ENCODE assay signal across 13 cellular contexts in the genomic region with DNA sequence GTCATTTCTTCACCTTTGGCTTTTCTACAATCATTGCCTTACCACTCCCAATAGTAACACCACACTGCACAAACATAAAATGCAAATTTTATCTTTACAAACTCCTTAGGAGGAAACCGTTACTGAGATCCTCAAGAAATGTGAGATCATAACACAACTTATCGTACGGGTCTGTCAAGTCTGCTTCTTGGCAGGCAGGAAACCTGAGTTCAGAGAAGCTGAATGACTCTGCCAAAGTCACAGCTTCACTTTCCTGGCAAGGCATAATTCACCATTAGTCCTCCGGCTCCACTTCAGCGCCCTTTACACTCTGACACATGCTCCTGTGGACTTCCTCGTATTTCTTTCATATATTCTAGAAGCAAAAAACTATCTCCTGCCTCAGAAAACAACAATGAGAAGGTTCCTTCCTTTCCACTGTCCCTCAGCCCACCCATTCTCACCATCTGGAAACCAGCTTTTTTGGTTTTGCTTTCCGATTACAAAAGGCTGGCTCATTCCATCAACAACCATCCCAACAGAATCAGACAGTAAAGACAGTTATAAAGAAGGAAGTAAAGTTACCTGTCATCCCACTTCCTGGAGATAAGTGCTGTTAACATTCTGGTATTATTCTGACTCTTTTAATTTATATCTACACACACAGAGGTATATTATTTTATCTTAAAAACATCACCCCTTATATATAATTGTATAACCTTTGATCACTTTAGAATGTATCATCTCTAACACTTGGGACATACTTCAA.
A peak's percentile ranks its signal among the peaks of the same experiment; 100 is the strongest.
DNase-seq lines count a peak whose midpoint lies in the region; ATAC-seq and TF ChIP-seq lines count a peak whose summit lies in the region.
"Had no signal": no experiment of that assay in that cellular context is flagged by ENCODE, and none has a peak within 500 bp of the region (broad histone marks: within the 10 kb centered on the region; RNA-seq: fewer than 3 reads in every experiment).

No MANE protein-coding gene starts in this region.

- peak overlapping the region in 5 of 8 donors; percentile 15 to 61 (median 55) for H3K4me3 Mint-ChIP-seq in CD4-positive, alpha-beta memory T cell
- H3K4me3 Mint-ChIP-seq in activated naive CD8-positive, alpha-beta T cell: peak overlapping the region; percentile 24
- H3K4me3 Mint-ChIP-seq in naive thymus-derived CD4-positive, alpha-beta T cell: peak overlapping the region in 9 of 10 donors; percentile 15 to 79 (median 49)
- H3K4me3 Mint-ChIP-seq: CD14-positive monocyte had no signal

- H3K27ac ChIP-seq in CD4-positive, alpha-beta memory T cell (ENCODE audit: low read depth, low read length): no peak overlapping the region
- no peak overlapping the region for H3K27ac ChIP-seq in naive thymus-derived CD4-positive, alpha-beta T cell (ENCODE audit: low read depth, low read length)
- no peak overlapping the region for H3K27ac ChIP-seq in esophagus muscularis mucosa (replicated peaks in 1 of 4)
- H3K27ac ChIP-seq: dorsolateral prefrontal cortex, VCaP had no signal

- peak overlapping the region in 4 of 7 donors; percentile 6 to 37 (median 22) for H3K27ac Mint-ChIP-seq in CD4-positive, alpha-beta memory T cell
- peak overlapping the region; percentile 58 for H3K27ac Mint-ChIP-seq in activated naive CD8-positive, alpha-beta T cell
- peak overlapping the region in 5 of 9 donors; percentile 0 to 95 (median 13) for H3K27ac Mint-ChIP-seq in naive thymus-derived CD4-positive, alpha-beta T cell

- no peak for TF ChIP-seq POLR2A in esophagus muscularis mucosa (IDR thresholded peaks at IDR 0.05; ENCODE audit: low read depth)

- H3K4me1 Mint-ChIP-seq in CD4-positive, alpha-beta memory T cell: peaks cover 13 to 25% (median 17%) of the 10 kb centered on the region in 4 donors
- peaks cover 16% of the 10 kb centered on the region for H3K4me1 Mint-ChIP-seq in activated naive CD8-positive, alpha-beta T cell (ENCODE audit: low read depth)
- H3K4me1 Mint-ChIP-seq in naive thymus-derived CD4-positive, alpha-beta T cell: peaks cover 8 to 54% (median 14%) of the 10 kb centered on the region in 7 donors

- no peak for DNase-seq in CD4-positive, alpha-beta memory T cell
- DNase-seq in MV-4-11 (lab: John Stamatoyannopoulos, UW) (peak; percentile 8), esophagus muscularis mucosa (ENCODE audit: extremely low spot score) (no peak), 8988T (no peak), EL (no peak), GM13976 (ENCODE audit: low spot score) (no peak)
- peak in 2 of 9 donors; percentile 22 to 39 for DNase-seq in naive thymus-derived CD4-positive, alpha-beta T cell
- DNase-seq: dorsolateral prefrontal cortex, NCI-H1092, NCI-H524 treated with DMSO at 0.1 percent for 48 hours had no signal

- no peaks in the 10 kb centered on the region for H3K9me3 Mint-ChIP-seq in CD4-positive, alpha-beta memory T cell
- H3K9me3 Mint-ChIP-seq in activated naive CD8-positive, alpha-beta T cell (ENCODE audit: low read depth): no peaks in the 10 kb centered on the region
- H3K9me3 Mint-ChIP-seq in naive thymus-derived CD4-positive, alpha-beta T cell: no peaks in the 10 kb centered on the region

- TF ChIP-seq CTCF in esophagus muscularis mucosa (IDR thresholded peaks at IDR 0.05) (no peak), GM13976 (IDR thresholded peaks at IDR 0.05; ENCODE audit: borderline replicate concordance, control extremely low read depth, extremely low read depth, insufficient read depth, missing control alignments) (no peak)

- H3K27me3 ChIP-seq in CD4-positive, alpha-beta memory T cell (ENCODE audit: insufficient read depth, low read length): no peaks in the 10 kb centered on the region
- no peaks in the 10 kb centered on the region for H3K27me3 ChIP-seq in naive thymus-derived CD4-positive, alpha-beta T cell (ENCODE audit: control insufficient read depth in 2 of 2, insufficient read depth in 2 of 2, low read length in 2 of 2)
- H3K27me3 ChIP-seq in esophagus muscularis mucosa: no peaks in the 10 kb centered on the region
- H3K27me3 ChIP-seq: dorsolateral prefrontal cortex had no signal

- peak; percentile 18 for ATAC-seq in naive thymus-derived CD4-positive, alpha-beta T cell

- CTCF ChIA-PET in CD4-positive, alpha-beta memory T cell (lab: Charles Lee; ENCODE audit: partially characterized antibody): interaction anchor here (1.6 kb wide), 1 partner anchor 12 kb away, joined by 6 read pairs; no protein-coding TSS in a partner anchor
- CTCF ChIA-PET in naive thymus-derived CD4-positive, alpha-beta T cell (lab: Charles Lee): no interaction called here

- H3K36me3 ChIP-seq in CD4-positive, alpha-beta memory T cell (ENCODE audit: insufficient read depth, low read length): no peaks in the 10 kb centered on the region
- no peaks in the 10 kb centered on the region for H3K36me3 ChIP-seq in naive thymus-derived CD4-positive, alpha-beta T cell (ENCODE audit: control insufficient read depth in 2 of 3, insufficient read depth in 3 of 3, low read length in 3 of 3)
- no peaks in the 10 kb centered on the region for H3K36me3 ChIP-seq in esophagus muscularis mucosa

- no peaks in the 10 kb centered on the region for H3K36me3 Mint-ChIP-seq in CD4-positive, alpha-beta memory T cell
- no peaks in the 10 kb centered on the region for H3K36me3 Mint-ChIP-seq in activated naive CD8-positive, alpha-beta T cell
- H3K36me3 Mint-ChIP-seq in naive thymus-derived CD4-positive, alpha-beta T cell: peaks cover 0 to 12% (median 0%) of the 10 kb centered on the region in 5 donors
- H3K36me3 Mint-ChIP-seq: CD14-positive monocyte had no signal

- peaks cover 14% of the 10 kb centered on the region for H3K4me1 ChIP-seq in CD4-positive, alpha-beta memory T cell (ENCODE audit: insufficient read depth, low read length)
- H3K4me1 ChIP-seq in naive thymus-derived CD4-positive, alpha-beta T cell (ENCODE audit: control insufficient read depth in 2 of 2, insufficient read depth in 2 of 2, low read length in 2 of 2): peaks cover 0 to 4% of the 10 kb centered on the region in 2 donors
- no peaks in the 10 kb centered on the region for H3K4me1 ChIP-seq in esophagus muscularis mucosa

- H3K27me3 Mint-ChIP-seq in CD4-positive, alpha-beta memory T cell: peaks cover 3% of the 10 kb centered on the region in 2 donors
- peaks cover 1% of the 10 kb centered on the region for H3K27me3 Mint-ChIP-seq in activated naive CD8-positive, alpha-beta T cell
- no peaks in the 10 kb centered on the region for H3K27me3 Mint-ChIP-seq in naive thymus-derived CD4-positive, alpha-beta T cell

- 57% methylated on average over 7 of the region's 7 CpGs for WGBS in esophagus muscularis mucosa

- TF ChIP-seq EP300 in esophagus muscularis mucosa (IDR thresholded peaks at IDR 0.05): no peak

- H3K9me3 ChIP-seq in CD4-positive, alpha-beta memory T cell (ENCODE audit: control insufficient read depth in 1 of 2, low read length in 2 of 2): no peaks in the 10 kb centered on the region
- H3K9me3 ChIP-seq in naive thymus-derived CD4-positive, alpha-beta T cell (ENCODE audit: control insufficient read depth in 2 of 3, low read length in 3 of 3): no peaks in the 10 kb centered on the region
- no peaks in the 10 kb centered on the region for H3K9me3 ChIP-seq in esophagus muscularis mucosa

- no peak overlapping the region for H3K4me3 ChIP-seq in CD4-positive, alpha-beta memory T cell (ENCODE audit: low read length in 2 of 2)
- H3K4me3 ChIP-seq in naive thymus-derived CD4-positive, alpha-beta T cell (ENCODE audit: low read length): no peak overlapping the region
- no peak overlapping the region for H3K4me3 ChIP-seq in esophagus muscularis mucosa
- H3K4me3 ChIP-seq: dorsolateral prefrontal cortex had no signal

- POLR2A ChIA-PET in CD4-positive, alpha-beta memory T cell (lab: Charles Lee; ENCODE audit: partially characterized antibody): no interaction called here
- POLR2A ChIA-PET in naive thymus-derived CD4-positive, alpha-beta T cell (lab: Charles Lee): no interaction called here

- intact Hi-C loops in CD4-positive, alpha-beta memory T cell (cut with micrococcal nuclease): no loop called here
- intact Hi-C loops in naive thymus-derived CD4-positive, alpha-beta T cell (cut with micrococcal nuclease): loop anchor here in 1 of 2 donors (2.0 kb wide), 1 partner anchor 223 kb away; the partner anchor contains the start of gene STT3B
- intact Hi-C loops in esophagus muscularis mucosa (cut with DNase I): no loop called here

- in situ Hi-C loops in GM13976 (cut with MboI; ENCODE audit: low sequenced_read_pairs, unreplicated experiment): no loop called here
